Comparison of ENCODE assay signal across 25 cellular contexts in genomic region chr12:83335748-83336147, GRCh38.
"Had no signal": no experiment of that assay in that cellular context is flagged by ENCODE, and none has a peak within 500 bp of the region (broad histone marks: within the 10 kb centered on the region; RNA-seq: fewer than 3 reads in every experiment).

No MANE protein-coding gene starts in this region.

- H3K9me3 ChIP-seq: ovary, psoas muscle, stomach, tibial artery, transverse colon, upper lobe of right lung, uterus had no signal

- H2AFZ ChIP-seq: neural progenitor cell, parathyroid adenoma had no signal

- ATAC-seq: naive thymus-derived CD4-positive, alpha-beta T cell; natural killer cell; psoas muscle; right cardiac atrium; sciatic nerve; stimulated activated effector memory CD8-positive, alpha-beta T cell treated with anti-CD3 and anti-CD28 coated beads, Interleukin-12 subunit alpha, Interleukin-12 subunit beta, amount 100 ng/mL, for 72 hours; stimulated activated naive B cell treated with anti-CD40 and anti-IgM and Interleukin-4, amounts not matched to agents 10 μg/mL and 1 μg/mL and 100 μg/mL, for 72 hours; upper lobe of right lung had no signal

- H3K9ac ChIP-seq: neural progenitor cell, parathyroid adenoma had no signal

- DNase-seq: naive thymus-derived CD4-positive, alpha-beta T cell; natural killer cell; occipital lobe; ovary; posterior cingulate gyrus; psoas muscle; right cardiac atrium; spleen; stimulated activated CD4-positive, alpha-beta T cell treated with anti-CD3 and anti-CD28 coated beads, Interleukin-12 subunit alpha, Interleukin-12 subunit beta, amount 100 ng/mL, for 4 hours; stimulated activated CD4-positive, alpha-beta T cell treated with anti-CD3 and anti-CD28 coated beads, Interleukin-2, amount 100 ng/mL, for 24 hours; stimulated activated CD4-positive, alpha-beta T cell treated with anti-CD3 and anti-CD28 coated beads, Interleukin-2, amount 100 ng/mL, for 48 hours; stimulated activated CD4-positive, alpha-beta T cell treated with anti-CD3 and anti-CD28 coated beads, Interleukin-4, amount 100 ng/mL, for 24 hours; stimulated activated naive B cell treated with anti-CD40 and anti-IgM and Interleukin-4, amounts not matched to agents 10 μg/mL and 1 μg/mL and 100 μg/mL, for 72 hours; stimulated activated naive CD4-positive, alpha-beta T cell treated with Interleukin-2 at 50 U/mL for 16 hours; stomach; tibial artery; transverse colon; upper lobe of right lung; uterus had no signal

- H3K4me3 ChIP-seq: neural progenitor cell, ovary, psoas muscle, skin epidermis, smooth muscle cell, spleen, stomach, tibial artery, transverse colon, upper lobe of right lung, uterus had no signal

- H3K27me3 ChIP-seq: neural progenitor cell, ovary, spleen, stomach, tibial artery, transverse colon, upper lobe of right lung, uterus had no signal

- H3K36me3 ChIP-seq: neural progenitor cell, ovary, spleen, stomach, tibial artery, transverse colon, upper lobe of right lung, uterus had no signal

- H3K27ac ChIP-seq: neural progenitor cell, ovary, parathyroid adenoma, psoas muscle, skin epidermis, spleen, stomach, tibial artery, transverse colon, upper lobe of right lung, uterus had no signal

- H3K4me2 ChIP-seq: neural progenitor cell, smooth muscle cell had no signal

- H3K4me1 ChIP-seq: neural progenitor cell, parathyroid adenoma, psoas muscle, spleen, stomach, tibial artery, transverse colon, upper lobe of right lung, uterus had no signal

- H3K79me2 ChIP-seq: parathyroid adenoma had no signal
